4 cellular contexts compared by ENCODE assay signal in genomic region chr5:58838732-58839131, GRCh38.
TF ChIP-seq lines count a peak whose summit lies in the region.

No MANE protein-coding gene starts in this region.

TF ChIP-seq in HepG2, 621 proteins besides CTCF, POLR2A, EP300 and RAD21:
- TF ChIP-seq MAFF (IDR thresholded peaks at IDR 0.05; ENCODE audit: low read depth, low read length) (peak; percentile 79), ZSCAN20 (CRISPR knock-in tag; IDR thresholded peaks at IDR 0.05; ENCODE audit: borderline replicate concordance) (no peak), MAFK (conservative IDR thresholded peaks at IDR 0.05 in 1 of 2, IDR thresholded peaks at IDR 0.05 in 1 of 2; ENCODE audit: low read length in 2 of 2) (peak; percentile 71 to 84)
TF ChIP-seq in HepG2: peak in this region for 2.

TF ChIP-seq in A549, 52 proteins besides CTCF, POLR2A, EP300 and RAD21:
- TF ChIP-seq ZFP36 (IDR thresholded peaks at IDR 0.05; ENCODE audit: borderline replicate concordance, partially characterized antibody), result no peak
- peak; percentile 84 for TF ChIP-seq MAFK (IDR thresholded peaks at IDR 0.05; ENCODE audit: partially characterized antibody)

TF ChIP-seq in IMR-90, 13 proteins besides CTCF, POLR2A, EP300 and RAD21:
- TF ChIP-seq USF2 (IDR thresholded peaks at IDR 0.05; ENCODE audit: low read depth, low read length), result no peak
- TF ChIP-seq MAFK (IDR thresholded peaks at IDR 0.05; ENCODE audit: low read depth, low read length), result peak; percentile 75
TF ChIP-seq in IMR-90: peak in this region for 1.

TF ChIP-seq in K562, 482 proteins besides CTCF, POLR2A, EP300 and RAD21:
- TF ChIP-seq MAFF (IDR thresholded peaks at IDR 0.05; ENCODE audit: low read length) (peak; percentile 32), C11orf30 (IDR thresholded peaks at IDR 0.05; ENCODE audit: low read depth) (peak; percentile 38; the same call in 1 of the 2 replicates), PHF8 (IDR thresholded peaks at IDR 0.05; ENCODE audit: borderline replicate concordance, low read length) (no peak), RUNX1 (IDR thresholded peaks at IDR 0.05; ENCODE audit: low read depth) (no peak), ZNF316 (IDR thresholded peaks at IDR 0.05) (peak; percentile 80), XRCC5 (IDR thresholded peaks at IDR 0.05; ENCODE audit: low read depth, low read length) (no peak), RERE (CRISPR knock-in tag; IDR thresholded peaks at IDR 0.05; ENCODE audit: borderline replicate concordance) (no peak), NKRF (IDR thresholded peaks at IDR 0.05; ENCODE audit: borderline replicate concordance) (no peak), CAMTA2 (CRISPR knock-in tag; conservative IDR thresholded peaks at IDR 0.05) (no peak), PHTF2 (CRISPR knock-in tag; IDR thresholded peaks at IDR 0.05) (no peak), CHCHD3 (CRISPR knock-in tag; IDR thresholded peaks at IDR 0.05) (no peak), E4F1 (CRISPR knock-in tag; IDR thresholded peaks at IDR 0.05; ENCODE audit: borderline replicate concordance) (no peak), CHD2 (IDR thresholded peaks at IDR 0.05; ENCODE audit: low read depth, low read length) (no peak), MAFG (tag; conservative IDR thresholded peaks at IDR 0.05) (0 out of 2 replicates have a peak, but pooled peaks have one; percentile 40), SRSF1 (IDR thresholded peaks at IDR 0.05; ENCODE audit: low read depth, low read length) (no peak), ID3 (CRISPR knock-in tag; IDR thresholded peaks at IDR 0.05) (no peak), ID3 (tag; IDR thresholded peaks at IDR 0.05) (no peak), HIVEP1 (CRISPR knock-in tag; IDR thresholded peaks at IDR 0.05) (no peak)
